ENCODE assay signal across 18 cellular contexts in genomic region chr2:183149489-183149888, GRCh38. TPM values are rescaled to one million over a fixed set of nuclear protein-coding genes. Genes with fewer than 3 reads are reported as not detected.
DNase-seq lines count a peak whose midpoint lies in the region; ATAC-seq and TF ChIP-seq lines count a peak whose summit lies in the region.
"Had no signal": no experiment of that assay in that cellular context is flagged by ENCODE, and none has a peak within 500 bp of the region (broad histone marks: within the 10 kb centered on the region; RNA-seq: fewer than 3 reads in every experiment).

No MANE protein-coding gene starts in this region.

- no peak overlapping the region for H3K9ac ChIP-seq in adipocyte (ENCODE audit: low read length)

- ATAC-seq in HG02759 (IDR thresholded peaks at IDR 0.05; ENCODE audit: unreplicated experiment): no peak
- ATAC-seq in activated T-cell treated with anti-CD3 and anti-CD28 coated beads, Interleukin-2, amount 50 U/mL, for 4 hours: no peak
- ATAC-seq: left lung; natural killer cell treated with Interleukin-12 subunit alpha and Interleukin-12 subunit beta and Interleukin-15 and Interleukin-18, amount 100 ng/mL, for 72 hours; stimulated activated effector memory CD8-positive, alpha-beta T cell treated with anti-CD3 and anti-CD28 coated beads, Interleukin-12 subunit alpha, Interleukin-12 subunit beta, amount 100 ng/mL, for 72 hours had no signal

- no peaks in the 10 kb centered on the region for H3K9me3 ChIP-seq in adipocyte (ENCODE audit: control insufficient read depth, low read length)
- H3K9me3 ChIP-seq: colonic mucosa, sigmoid colon had no signal

- TF ChIP-seq CTCF in fibroblast of pulmonary artery (IDR thresholded peaks at IDR 0.05; ENCODE audit: low read length, missing control alignments): no peak

- H3K9me3 Mint-ChIP-seq in activated T-cell treated with anti-CD3 and anti-CD28 coated beads, Interleukin-2, amount 50 U/mL, for 4 hours: peaks cover 1% of the 10 kb centered on the region
- H3K9me3 Mint-ChIP-seq: natural killer cell treated with Interleukin-12 subunit alpha and Interleukin-12 subunit beta and Interleukin-15 and Interleukin-18, amount 100 ng/mL, for 72 hours; stimulated activated effector memory CD8-positive, alpha-beta T cell treated with anti-CD3 and anti-CD28 coated beads, Interleukin-12 subunit alpha, Interleukin-12 subunit beta, amount 100 ng/mL, for 72 hours had no signal

- DNase-seq in GM03348 (ENCODE audit: low spot score) (peak; percentile 77), adipocyte (ENCODE audit: low read depth) (peak; percentile 49), fibroblast of pulmonary artery (ENCODE audit: low read depth) (peak; percentile 61), renal cortical epithelial cell (ENCODE audit: low read depth) (peak; percentile 35), DMS79 treated with DMSO at 0.1 percent for 48 hours (lab: John Stamatoyannopoulos, UW) (no peak), NCI-H2171 treated with DMSO at 0.1 percent for 48 hours (lab: John Stamatoyannopoulos, UW) (no peak)
- no peak for DNase-seq in activated T-cell treated with anti-CD3 and anti-CD28 coated beads, Interleukin-2, amount 50 U/mL, for 4 hours
- DNase-seq: activated CD4-positive, alpha-beta T cell treated with anti-CD3 and anti-CD28 coated beads for 4 hours; colonic mucosa; left lung; NCI-H1092 treated with DMSO at 0.1 percent for 48 hours; NCI-H2227 treated with DMSO at 0.1 percent for 48 hours; sigmoid colon; T-helper 2 cell had no signal

- H3K27me3 ChIP-seq in adipocyte (replicated peaks; ENCODE audit: control insufficient read depth, insufficient read depth, low read length): no peaks in the 10 kb centered on the region
- H3K27me3 ChIP-seq: colonic mucosa, left lung, sigmoid colon had no signal

- peaks cover 57% of the 10 kb centered on the region for H3K36me3 Mint-ChIP-seq in activated T-cell treated with anti-CD3 and anti-CD28 coated beads, Interleukin-2, amount 50 U/mL, for 4 hours (ENCODE audit: insufficient read depth)

- H3K27me3 Mint-ChIP-seq in activated T-cell treated with anti-CD3 and anti-CD28 coated beads, Interleukin-2, amount 50 U/mL, for 4 hours (ENCODE audit: low read depth): no peaks in the 10 kb centered on the region
- H3K27me3 Mint-ChIP-seq: natural killer cell treated with Interleukin-12 subunit alpha and Interleukin-12 subunit beta and Interleukin-15 and Interleukin-18, amount 100 ng/mL, for 72 hours had no signal

- peaks cover 11% of the 10 kb centered on the region for H3K4me1 ChIP-seq in adipocyte (ENCODE audit: control insufficient read depth, insufficient read depth, low read length)
- H3K4me1 ChIP-seq: colonic mucosa, left lung had no signal

- H3K36me3 ChIP-seq in adipocyte (ENCODE audit: control insufficient read depth, insufficient read depth, low read length, severe bottlenecking): peaks cover 10% of the 10 kb centered on the region
- H3K36me3 ChIP-seq: colonic mucosa had no signal

- no peak overlapping the region for H3K4me3 ChIP-seq in adipocyte (ENCODE audit: low read length)
- H3K4me3 ChIP-seq in fibroblast of pulmonary artery (replicated peaks; ENCODE audit: low read depth, low read length): no peak overlapping the region
- H3K4me3 ChIP-seq: colonic mucosa, left lung, sigmoid colon had no signal

- H3K4me3 Mint-ChIP-seq in activated T-cell treated with anti-CD3 and anti-CD28 coated beads, Interleukin-2, amount 50 U/mL, for 4 hours: no peak overlapping the region
- H3K4me3 Mint-ChIP-seq: CD14-positive monocyte; natural killer cell treated with Interleukin-12 subunit alpha and Interleukin-12 subunit beta and Interleukin-15 and Interleukin-18, amount 100 ng/mL, for 72 hours; stimulated activated effector memory CD8-positive, alpha-beta T cell treated with anti-CD3 and anti-CD28 coated beads, Interleukin-12 subunit alpha, Interleukin-12 subunit beta, amount 100 ng/mL, for 72 hours had no signal

- peaks cover 5% of the 10 kb centered on the region for H3K4me1 Mint-ChIP-seq in activated T-cell treated with anti-CD3 and anti-CD28 coated beads, Interleukin-2, amount 50 U/mL, for 4 hours (ENCODE audit: low read depth)
- H3K4me1 Mint-ChIP-seq: CD14-positive monocyte had no signal

RNA-seq across cellular contexts. Expression of gene NUP35, which starts 25.2 kb away (rescaled TPM):
- total RNA-seq in renal cortical epithelial cell: 16.1 and 18.8 TPM in 2 replicates
- total RNA-seq in activated T-cell treated with anti-CD3 and anti-CD28 coated beads, Interleukin-2, amount 50 U/mL, for 4 hours: 10 to 100 TPM; 55.0 to 61.9 (median 60.5) TPM

Comparison
In these comparisons a context has a peak if more than half of its experiments do, and no peak if none do; other contexts are left out.
1. DNase-seq: peak in GM03348 (single experiment), adipocyte (single experiment), fibroblast of pulmonary artery (single experiment) and renal cortical epithelial cell (single experiment); none in DMS79 treated with DMSO at 0.1 percent for 48 hours (single experiment), activated T-cell treated with anti-CD3 and anti-CD28 coated beads, Interleukin-2, amount 50 U/mL, for 4 hours (single experiment) and NCI-H2171 treated with DMSO at 0.1 percent for 48 hours (single experiment).